ENCODE assay signal across 1 cellular context in genomic region chr12:107379142-107379851, GRCh38.
TF ChIP-seq lines count a peak whose summit lies in the region.

No MANE protein-coding gene starts in this region.

TF ChIP-seq in K562, 482 proteins besides CTCF, POLR2A, EP300 and RAD21:
- TF ChIP-seq ZFP36 (IDR thresholded peaks at IDR 0.05; ENCODE audit: low read depth, low read length, partially characterized antibody) (peak; percentile 31), ZNF431 (CRISPR knock-in tag; IDR thresholded peaks at IDR 0.05) (peak; percentile 91)
